28 cellular contexts compared by ENCODE assay signal in genomic region chr14:103028772-103029171, GRCh38. TPM values are rescaled to one million over a fixed set of nuclear protein-coding genes. Genes with fewer than 3 reads are reported as not detected.
"Had no signal": no experiment of that assay in that cellular context is flagged by ENCODE, and none has a peak within 500 bp of the region (broad histone marks: within the 10 kb centered on the region; RNA-seq: fewer than 3 reads in every experiment).

No MANE protein-coding gene starts in this region.

- H3K4me1 Mint-ChIP-seq: activated CD8-positive, alpha-beta memory T cell treated with anti-CD3 and anti-CD28 coated beads, Interleukin-2, amount 10 ng/mL, durations not matched to agents 7 days and 5 days; activated naive CD4-positive, alpha-beta T cell treated with anti-CD3 and anti-CD28 coated beads, Interleukin-2, amount 50 U/mL, for 24 hours had no signal

- H3K9me3 Mint-ChIP-seq: activated naive CD4-positive, alpha-beta T cell treated with anti-CD3 and anti-CD28 coated beads, Interleukin-2, amount 50 U/mL, for 24 hours; activated T-cell treated with anti-CD3 and anti-CD28 coated beads, Interleukin-2, amount 50 U/mL, for 24 hours; activated T-helper 1 cell treated with anti-CD3 and anti-CD28 coated beads, Interleukin-12 subunit alpha, Interleukin-12 subunit beta, Interleukin-2, Interleukin-4 antibody, amounts not matched to agents 30 ng/mL and 10 ng/mL and 1 ng/mL, durations not matched to agents 14 hours and 24 hours and 36 hours; T-helper 1 cell treated with Interleukin-12 subunit alpha and Interleukin-12 subunit beta and Interleukin-4 antibody, amounts not matched to agents 30 μg/mL and 1 μg/mL, for 36 hours had no signal

- DNase-seq: activated CD4-positive, alpha-beta T cell treated with anti-CD3 and anti-CD28 coated beads for 48 hours; activated CD4-positive, alpha-beta T cell treated with anti-CD3 and anti-CD28 coated beads, Interleukin-2, amount 50 U/mL, for 4 hours; activated CD4-positive, CD25-positive, alpha-beta regulatory T cell treated with anti-CD3 and anti-CD28 coated beads, Interleukin-2, amount 50 U/mL, for 72 hours; activated CD8-positive, alpha-beta memory T cell treated with anti-CD3 and anti-CD28 coated beads, Interleukin-2, amount 10 ng/mL, durations not matched to agents 7 days and 5 days; activated effector memory CD4-positive, alpha-beta T cell treated with Interleukin-2 at 50 U/mL for 16 hours; activated naive CD4-positive, alpha-beta T cell; activated T-cell treated with anti-CD3 and anti-CD28 coated beads, Interleukin-2, amount 50 U/mL, for 24 hours; IMR-90; NCI-H1092; NCI-H1417 treated with DMSO at 0.1 percent for 48 hours; NCI-H1694; NCI-H2029; NCI-H2107; NCI-H2171 treated with DMSO at 0.1 percent for 48 hours; NCI-H226; NCI-H526; NK-92 treated with Interleukin-12 subunit alpha and Interleukin-12 subunit beta, amount 100 ng/mL, for 24 hours; SHP77 treated with DMSO at 0.1 percent for 48 hours had no signal

- H3K4me3 Mint-ChIP-seq: activated CD8-positive, alpha-beta memory T cell treated with anti-CD3 and anti-CD28 coated beads, Interleukin-2, amount 10 ng/mL, durations not matched to agents 7 days and 5 days; activated naive CD4-positive, alpha-beta T cell treated with anti-CD3 and anti-CD28 coated beads, Interleukin-2, amount 50 U/mL, for 24 hours; activated T-cell treated with anti-CD3 and anti-CD28 coated beads, Interleukin-2, amount 50 U/mL, for 24 hours; activated T-helper 1 cell treated with anti-CD3 and anti-CD28 coated beads, Interleukin-12 subunit alpha, Interleukin-12 subunit beta, Interleukin-2, Interleukin-4 antibody, amounts not matched to agents 30 ng/mL and 10 ng/mL and 1 ng/mL, durations not matched to agents 14 hours and 24 hours and 36 hours; T-helper 1 cell treated with Interleukin-12 subunit alpha and Interleukin-12 subunit beta and Interleukin-4 antibody, amounts not matched to agents 30 μg/mL and 1 μg/mL, for 36 hours; WTC11 had no signal

- H3K36me3 Mint-ChIP-seq: activated CD8-positive, alpha-beta memory T cell treated with anti-CD3 and anti-CD28 coated beads, Interleukin-2, amount 10 ng/mL, durations not matched to agents 7 days and 5 days had no signal

- FAIRE-seq: RCC 7860 had no signal

- ATAC-seq: activated CD8-positive, alpha-beta memory T cell treated with anti-CD3 and anti-CD28 coated beads, Interleukin-2, amount 10 ng/mL, durations not matched to agents 7 days and 5 days had no signal

- H3K27ac Mint-ChIP-seq: activated CD8-positive, alpha-beta memory T cell treated with anti-CD3 and anti-CD28 coated beads, Interleukin-2, amount 10 ng/mL, durations not matched to agents 7 days and 5 days; activated naive CD4-positive, alpha-beta T cell treated with anti-CD3 and anti-CD28 coated beads, Interleukin-2, amount 50 U/mL, for 24 hours; activated T-cell treated with anti-CD3 and anti-CD28 coated beads, Interleukin-2, amount 50 U/mL, for 24 hours; activated T-helper 1 cell treated with anti-CD3 and anti-CD28 coated beads, Interleukin-12 subunit alpha, Interleukin-12 subunit beta, Interleukin-2, Interleukin-4 antibody, amounts not matched to agents 30 ng/mL and 10 ng/mL and 1 ng/mL, durations not matched to agents 14 hours and 24 hours and 36 hours; T-helper 1 cell treated with Interleukin-12 subunit alpha and Interleukin-12 subunit beta and Interleukin-4 antibody, amounts not matched to agents 30 μg/mL and 1 μg/mL, for 36 hours; WTC11 had no signal

RNA-seq across cellular contexts. Expression of gene LBHD2, which starts 55.2 kb away (rescaled TPM):
- total RNA-seq: activated CD8-positive, alpha-beta memory T cell treated with anti-CD3 and anti-CD28 coated beads, Interleukin-2, amount 10 ng/mL, durations not matched to agents 7 days and 5 days; activated T-helper 1 cell treated with anti-CD3 and anti-CD28 coated beads, Interleukin-12 subunit alpha, Interleukin-12 subunit beta, Interleukin-2, Interleukin-4 antibody, amounts not matched to agents 30 ng/mL and 10 ng/mL and 1 ng/mL, durations not matched to agents 14 hours and 24 hours and 36 hours; cardiac septum; IMR-90; LHCN-M2; MCF 10A; NCI-H460; SK-MEL-5; WTC11 had no signal
- polyA plus RNA-seq: IMR-90 had no signal
